Comparison of ENCODE assay signal across 1 cellular context in the genomic region with DNA sequence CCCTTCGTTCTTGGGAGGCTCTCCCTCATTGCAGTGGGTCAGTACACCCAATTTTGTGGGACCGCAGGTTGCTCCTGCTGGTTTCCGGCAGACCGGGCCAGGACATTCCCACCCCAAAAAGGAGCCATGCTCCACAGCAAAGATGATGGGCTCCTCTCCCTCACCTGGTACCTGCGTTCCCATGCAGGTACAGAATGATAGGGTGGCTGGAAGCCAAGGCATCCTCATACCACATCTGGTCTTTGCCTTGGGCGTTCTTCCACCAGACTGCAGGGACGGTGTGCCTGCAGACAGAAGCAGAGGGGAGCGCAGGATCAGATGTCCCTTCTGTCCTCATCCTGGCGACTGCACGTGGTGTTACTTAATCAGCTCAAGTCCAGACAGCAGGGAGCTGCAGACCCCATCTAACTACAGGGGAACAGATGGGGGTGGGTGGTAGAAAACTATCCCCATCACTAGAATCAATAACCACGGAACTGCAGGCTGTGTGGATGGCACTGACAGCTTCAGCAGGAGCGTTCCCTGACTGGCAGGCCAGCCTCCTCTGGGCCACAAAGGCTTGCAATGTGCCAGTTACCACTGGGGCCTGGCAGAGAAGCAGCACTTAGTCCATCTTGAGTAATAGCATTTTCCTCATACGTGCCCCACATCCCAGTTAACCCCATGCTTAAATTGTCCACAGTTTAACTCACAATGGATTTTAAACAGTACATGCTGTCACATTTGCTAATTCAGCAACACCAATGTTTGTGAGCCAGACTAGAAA.
TF ChIP-seq lines count a peak whose summit lies in the region.

No MANE protein-coding gene starts in this region.

TF ChIP-seq in GM23338, 12 proteins besides CTCF, POLR2A, EP300 and RAD21:
- TF ChIP-seq, protein P1, sequence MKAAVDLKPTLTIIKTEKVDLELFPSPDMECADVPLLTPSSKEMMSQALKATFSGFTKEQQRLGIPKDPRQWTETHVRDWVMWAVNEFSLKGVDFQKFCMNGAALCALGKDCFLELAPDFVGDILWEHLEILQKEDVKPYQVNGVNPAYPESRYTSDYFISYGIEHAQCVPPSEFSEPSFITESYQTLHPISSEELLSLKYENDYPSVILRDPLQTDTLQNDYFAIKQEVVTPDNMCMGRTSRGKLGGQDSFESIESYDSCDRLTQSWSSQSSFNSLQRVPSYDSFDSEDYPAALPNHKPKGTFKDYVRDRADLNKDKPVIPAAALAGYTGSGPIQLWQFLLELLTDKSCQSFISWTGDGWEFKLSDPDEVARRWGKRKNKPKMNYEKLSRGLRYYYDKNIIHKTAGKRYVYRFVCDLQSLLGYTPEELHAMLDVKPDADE (IDR thresholded peaks at IDR 0.05) = no peak
- TF ChIP-seq, protein P2, sequence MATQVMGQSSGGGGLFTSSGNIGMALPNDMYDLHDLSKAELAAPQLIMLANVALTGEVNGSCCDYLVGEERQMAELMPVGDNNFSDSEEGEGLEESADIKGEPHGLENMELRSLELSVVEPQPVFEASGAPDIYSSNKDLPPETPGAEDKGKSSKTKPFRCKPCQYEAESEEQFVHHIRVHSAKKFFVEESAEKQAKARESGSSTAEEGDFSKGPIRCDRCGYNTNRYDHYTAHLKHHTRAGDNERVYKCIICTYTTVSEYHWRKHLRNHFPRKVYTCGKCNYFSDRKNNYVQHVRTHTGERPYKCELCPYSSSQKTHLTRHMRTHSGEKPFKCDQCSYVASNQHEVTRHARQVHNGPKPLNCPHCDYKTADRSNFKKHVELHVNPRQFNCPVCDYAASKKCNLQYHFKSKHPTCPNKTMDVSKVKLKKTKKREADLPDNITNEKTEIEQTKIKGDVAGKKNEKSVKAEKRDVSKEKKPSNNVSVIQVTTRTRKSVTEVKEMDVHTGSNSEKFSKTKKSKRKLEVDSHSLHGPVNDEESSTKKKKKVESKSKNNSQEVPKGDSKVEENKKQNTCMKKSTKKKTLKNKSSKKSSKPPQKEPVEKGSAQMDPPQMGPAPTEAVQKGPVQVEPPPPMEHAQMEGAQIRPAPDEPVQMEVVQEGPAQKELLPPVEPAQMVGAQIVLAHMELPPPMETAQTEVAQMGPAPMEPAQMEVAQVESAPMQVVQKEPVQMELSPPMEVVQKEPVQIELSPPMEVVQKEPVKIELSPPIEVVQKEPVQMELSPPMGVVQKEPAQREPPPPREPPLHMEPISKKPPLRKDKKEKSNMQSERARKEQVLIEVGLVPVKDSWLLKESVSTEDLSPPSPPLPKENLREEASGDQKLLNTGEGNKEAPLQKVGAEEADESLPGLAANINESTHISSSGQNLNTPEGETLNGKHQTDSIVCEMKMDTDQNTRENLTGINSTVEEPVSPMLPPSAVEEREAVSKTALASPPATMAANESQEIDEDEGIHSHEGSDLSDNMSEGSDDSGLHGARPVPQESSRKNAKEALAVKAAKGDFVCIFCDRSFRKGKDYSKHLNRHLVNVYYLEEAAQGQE (IDR thresholded peaks at IDR 0.05; ENCODE audit: unreplicated experiment) = no peak
- TF ChIP-seq, protein P3, sequence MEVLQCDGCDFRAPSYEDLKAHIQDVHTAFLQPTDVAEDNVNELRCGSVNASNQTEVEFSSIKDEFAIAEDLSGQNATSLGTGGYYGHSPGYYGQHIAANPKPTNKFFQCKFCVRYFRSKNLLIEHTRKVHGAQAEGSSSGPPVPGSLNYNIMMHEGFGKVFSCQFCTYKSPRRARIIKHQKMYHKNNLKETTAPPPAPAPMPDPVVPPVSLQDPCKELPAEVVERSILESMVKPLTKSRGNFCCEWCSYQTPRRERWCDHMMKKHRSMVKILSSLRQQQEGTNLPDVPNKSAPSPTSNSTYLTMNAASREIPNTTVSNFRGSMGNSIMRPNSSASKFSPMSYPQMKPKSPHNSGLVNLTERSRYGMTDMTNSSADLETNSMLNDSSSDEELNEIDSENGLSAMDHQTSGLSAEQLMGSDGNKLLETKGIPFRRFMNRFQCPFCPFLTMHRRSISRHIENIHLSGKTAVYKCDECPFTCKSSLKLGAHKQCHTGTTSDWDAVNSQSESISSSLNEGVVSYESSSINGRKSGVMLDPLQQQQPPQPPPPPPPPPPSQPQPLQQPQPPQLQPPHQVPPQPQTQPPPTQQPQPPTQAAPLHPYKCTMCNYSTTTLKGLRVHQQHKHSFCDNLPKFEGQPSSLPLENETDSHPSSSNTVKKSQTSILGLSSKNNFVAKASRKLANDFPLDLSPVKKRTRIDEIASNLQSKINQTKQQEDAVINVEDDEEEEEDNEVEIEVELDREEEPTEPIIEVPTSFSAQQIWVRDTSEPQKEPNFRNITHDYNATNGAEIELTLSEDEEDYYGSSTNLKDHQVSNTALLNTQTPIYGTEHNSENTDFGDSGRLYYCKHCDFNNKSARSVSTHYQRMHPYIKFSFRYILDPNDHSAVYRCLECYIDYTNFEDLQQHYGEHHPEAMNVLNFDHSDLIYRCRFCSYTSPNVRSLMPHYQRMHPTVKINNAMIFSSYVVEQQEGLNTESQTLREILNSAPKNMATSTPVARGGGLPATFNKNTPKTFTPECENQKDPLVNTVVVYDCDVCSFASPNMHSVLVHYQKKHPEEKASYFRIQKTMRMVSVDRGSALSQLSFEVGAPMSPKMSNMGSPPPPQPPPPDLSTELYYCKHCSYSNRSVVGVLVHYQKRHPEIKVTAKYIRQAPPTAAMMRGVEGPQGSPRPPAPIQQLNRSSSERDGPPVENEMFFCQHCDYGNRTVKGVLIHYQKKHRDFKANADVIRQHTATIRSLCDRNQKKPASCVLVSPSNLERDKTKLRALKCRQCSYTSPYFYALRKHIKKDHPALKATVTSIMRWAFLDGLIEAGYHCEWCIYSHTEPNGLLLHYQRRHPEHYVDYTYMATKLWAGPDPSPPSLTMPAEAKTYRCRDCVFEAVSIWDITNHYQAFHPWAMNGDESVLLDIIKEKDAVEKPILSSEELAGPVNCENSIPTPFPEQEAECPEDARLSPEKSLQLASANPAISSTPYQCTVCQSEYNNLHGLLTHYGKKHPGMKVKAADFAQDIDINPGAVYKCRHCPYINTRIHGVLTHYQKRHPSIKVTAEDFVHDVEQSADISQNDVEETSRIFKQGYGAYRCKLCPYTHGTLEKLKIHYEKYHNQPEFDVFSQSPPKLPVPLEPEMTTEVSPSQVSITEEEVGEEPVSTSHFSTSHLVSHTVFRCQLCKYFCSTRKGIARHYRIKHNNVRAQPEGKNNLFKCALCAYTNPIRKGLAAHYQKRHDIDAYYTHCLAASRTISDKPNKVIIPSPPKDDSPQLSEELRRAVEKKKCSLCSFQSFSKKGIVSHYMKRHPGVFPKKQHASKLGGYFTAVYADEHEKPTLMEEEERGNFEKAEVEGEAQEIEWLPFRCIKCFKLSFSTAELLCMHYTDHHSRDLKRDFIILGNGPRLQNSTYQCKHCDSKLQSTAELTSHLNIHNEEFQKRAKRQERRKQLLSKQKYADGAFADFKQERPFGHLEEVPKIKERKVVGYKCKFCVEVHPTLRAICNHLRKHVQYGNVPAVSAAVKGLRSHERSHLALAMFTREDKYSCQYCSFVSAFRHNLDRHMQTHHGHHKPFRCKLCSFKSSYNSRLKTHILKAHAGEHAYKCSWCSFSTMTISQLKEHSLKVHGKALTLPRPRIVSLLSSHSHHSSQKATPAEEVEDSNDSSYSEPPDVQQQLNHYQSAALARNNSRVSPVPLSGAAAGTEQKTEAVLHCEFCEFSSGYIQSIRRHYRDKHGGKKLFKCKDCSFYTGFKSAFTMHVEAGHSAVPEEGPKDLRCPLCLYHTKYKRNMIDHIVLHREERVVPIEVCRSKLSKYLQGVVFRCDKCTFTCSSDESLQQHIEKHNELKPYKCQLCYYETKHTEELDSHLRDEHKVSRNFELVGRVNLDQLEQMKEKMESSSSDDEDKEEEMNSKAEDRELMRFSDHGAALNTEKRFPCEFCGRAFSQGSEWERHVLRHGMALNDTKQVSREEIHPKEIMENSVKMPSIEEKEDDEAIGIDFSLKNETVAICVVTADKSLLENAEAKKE (CRISPR knock-in tag; IDR thresholded peaks at IDR 0.05) = no peak
- TF ChIP-seq NANOG (IDR thresholded peaks at IDR 0.05; ENCODE audit: borderline replicate concordance) = no peak
- no peak for TF ChIP-seq ZNF114 (CRISPR knock-in tag; IDR thresholded peaks at IDR 0.05)
- no peak for TF ChIP-seq EZH2 (IDR thresholded peaks at IDR 0.05; ENCODE audit: low read depth, unreplicated experiment)
- no peak for TF ChIP-seq POLR2AphosphoS5 (IDR thresholded peaks at IDR 0.05; ENCODE audit: low read depth)
- no peak for TF ChIP-seq EZH2phosphoT487 (IDR thresholded peaks at IDR 0.05; ENCODE audit: unreplicated experiment)
- TF ChIP-seq STAT1 (IDR thresholded peaks at IDR 0.05; ENCODE audit: unreplicated experiment) = no peak
- TF ChIP-seq CREB1 (CRISPR knock-in tag; IDR thresholded peaks at IDR 0.05; ENCODE audit: low read depth) = no peak
- no peak for TF ChIP-seq JUNB (IDR thresholded peaks at IDR 0.05; ENCODE audit: unreplicated experiment)
- TF ChIP-seq ZNF331 (CRISPR knock-in tag; IDR thresholded peaks at IDR 0.05; ENCODE audit: low read depth) = no peak
TF ChIP-seq in GM23338: peak in this region for 0.
